ENCODE assay signal across 2 cellular contexts in the genomic region with DNA sequence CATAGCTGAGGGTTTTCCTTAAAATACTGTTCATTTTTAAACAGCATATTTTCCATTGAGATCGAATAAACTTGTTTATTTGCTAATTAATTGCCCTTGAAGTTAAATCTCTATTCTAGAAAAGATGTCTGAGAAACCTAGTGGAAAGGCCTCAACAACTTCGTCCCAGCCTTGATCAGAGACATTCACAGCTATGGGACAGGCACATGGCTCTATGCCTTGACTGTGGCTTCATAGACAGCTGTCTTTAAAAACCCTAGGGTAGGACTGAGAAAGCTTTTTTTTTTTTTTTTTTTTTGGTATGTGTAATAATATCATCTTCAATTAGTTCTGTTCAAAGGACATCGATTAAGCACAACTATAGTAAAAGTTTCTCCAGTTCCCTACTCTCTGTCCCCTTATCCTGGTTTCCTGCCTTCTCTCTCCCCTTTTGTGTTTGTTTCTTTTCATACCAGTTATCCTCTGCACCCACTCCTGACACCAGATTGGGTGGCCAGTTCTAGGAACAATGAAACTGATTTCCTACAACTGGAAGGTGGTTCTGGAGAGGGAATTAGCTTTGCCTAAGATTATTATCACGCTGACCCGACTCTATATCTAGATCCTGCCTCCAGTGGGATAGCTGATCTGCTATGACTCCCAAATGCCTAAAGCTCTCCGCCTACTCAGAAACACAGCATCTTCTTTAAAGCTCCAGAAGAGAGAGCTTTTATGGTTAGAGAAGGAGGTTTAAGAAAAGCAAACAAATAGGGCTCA.
TF ChIP-seq lines count a peak whose summit lies in the region.

No MANE protein-coding gene starts in this region.

TF ChIP-seq in HEK293, 187 proteins besides CTCF, POLR2A, EP300 and RAD21 (continued from another document):
- TF ChIP-seq, protein P1, sequence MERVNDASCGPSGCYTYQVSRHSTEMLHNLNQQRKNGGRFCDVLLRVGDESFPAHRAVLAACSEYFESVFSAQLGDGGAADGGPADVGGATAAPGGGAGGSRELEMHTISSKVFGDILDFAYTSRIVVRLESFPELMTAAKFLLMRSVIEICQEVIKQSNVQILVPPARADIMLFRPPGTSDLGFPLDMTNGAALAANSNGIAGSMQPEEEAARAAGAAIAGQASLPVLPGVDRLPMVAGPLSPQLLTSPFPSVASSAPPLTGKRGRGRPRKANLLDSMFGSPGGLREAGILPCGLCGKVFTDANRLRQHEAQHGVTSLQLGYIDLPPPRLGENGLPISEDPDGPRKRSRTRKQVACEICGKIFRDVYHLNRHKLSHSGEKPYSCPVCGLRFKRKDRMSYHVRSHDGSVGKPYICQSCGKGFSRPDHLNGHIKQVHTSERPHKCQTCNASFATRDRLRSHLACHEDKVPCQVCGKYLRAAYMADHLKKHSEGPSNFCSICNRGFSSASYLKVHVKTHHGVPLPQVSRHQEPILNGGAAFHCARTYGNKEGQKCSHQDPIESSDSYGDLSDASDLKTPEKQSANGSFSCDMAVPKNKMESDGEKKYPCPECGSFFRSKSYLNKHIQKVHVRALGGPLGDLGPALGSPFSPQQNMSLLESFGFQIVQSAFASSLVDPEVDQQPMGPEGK (tag by site-specific recombination; IDR thresholded peaks at IDR 0.05), result no peak
- TF ChIP-seq ZNF501 (tag by site-specific recombination; IDR thresholded peaks at IDR 0.05) (no peak), ZNF48 (tag by site-specific recombination; IDR thresholded peaks at IDR 0.05) (no peak)
- TF ChIP-seq, protein P2, sequence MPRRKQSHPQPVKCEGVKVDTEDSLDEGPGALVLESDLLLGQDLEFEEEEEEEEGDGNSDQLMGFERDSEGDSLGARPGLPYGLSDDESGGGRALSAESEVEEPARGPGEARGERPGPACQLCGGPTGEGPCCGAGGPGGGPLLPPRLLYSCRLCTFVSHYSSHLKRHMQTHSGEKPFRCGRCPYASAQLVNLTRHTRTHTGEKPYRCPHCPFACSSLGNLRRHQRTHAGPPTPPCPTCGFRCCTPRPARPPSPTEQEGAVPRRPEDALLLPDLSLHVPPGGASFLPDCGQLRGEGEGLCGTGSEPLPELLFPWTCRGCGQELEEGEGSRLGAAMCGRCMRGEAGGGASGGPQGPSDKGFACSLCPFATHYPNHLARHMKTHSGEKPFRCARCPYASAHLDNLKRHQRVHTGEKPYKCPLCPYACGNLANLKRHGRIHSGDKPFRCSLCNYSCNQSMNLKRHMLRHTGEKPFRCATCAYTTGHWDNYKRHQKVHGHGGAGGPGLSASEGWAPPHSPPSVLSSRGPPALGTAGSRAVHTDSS (tag by site-specific recombination; IDR thresholded peaks at IDR 0.05), result no peak

TF ChIP-seq in K562, 482 proteins besides CTCF, POLR2A, EP300 and RAD21 (continued from another document and continues in another):
- TF ChIP-seq, protein P3, sequence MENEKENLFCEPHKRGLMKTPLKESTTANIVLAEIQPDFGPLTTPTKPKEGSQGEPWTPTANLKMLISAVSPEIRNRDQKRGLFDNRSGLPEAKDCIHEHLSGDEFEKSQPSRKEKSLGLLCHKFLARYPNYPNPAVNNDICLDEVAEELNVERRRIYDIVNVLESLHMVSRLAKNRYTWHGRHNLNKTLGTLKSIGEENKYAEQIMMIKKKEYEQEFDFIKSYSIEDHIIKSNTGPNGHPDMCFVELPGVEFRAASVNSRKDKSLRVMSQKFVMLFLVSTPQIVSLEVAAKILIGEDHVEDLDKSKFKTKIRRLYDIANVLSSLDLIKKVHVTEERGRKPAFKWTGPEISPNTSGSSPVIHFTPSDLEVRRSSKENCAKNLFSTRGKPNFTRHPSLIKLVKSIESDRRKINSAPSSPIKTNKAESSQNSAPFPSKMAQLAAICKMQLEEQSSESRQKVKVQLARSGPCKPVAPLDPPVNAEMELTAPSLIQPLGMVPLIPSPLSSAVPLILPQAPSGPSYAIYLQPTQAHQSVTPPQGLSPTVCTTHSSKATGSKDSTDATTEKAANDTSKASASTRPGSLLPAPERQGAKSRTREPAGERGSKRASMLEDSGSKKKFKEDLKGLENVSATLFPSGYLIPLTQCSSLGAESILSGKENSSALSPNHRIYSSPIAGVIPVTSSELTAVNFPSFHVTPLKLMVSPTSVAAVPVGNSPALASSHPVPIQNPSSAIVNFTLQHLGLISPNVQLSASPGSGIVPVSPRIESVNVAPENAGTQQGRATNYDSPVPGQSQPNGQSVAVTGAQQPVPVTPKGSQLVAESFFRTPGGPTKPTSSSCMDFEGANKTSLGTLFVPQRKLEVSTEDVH (IDR thresholded peaks at IDR 0.05; ENCODE audit: low read depth, partially characterized antibody), result no peak
- TF ChIP-seq, protein P4, sequence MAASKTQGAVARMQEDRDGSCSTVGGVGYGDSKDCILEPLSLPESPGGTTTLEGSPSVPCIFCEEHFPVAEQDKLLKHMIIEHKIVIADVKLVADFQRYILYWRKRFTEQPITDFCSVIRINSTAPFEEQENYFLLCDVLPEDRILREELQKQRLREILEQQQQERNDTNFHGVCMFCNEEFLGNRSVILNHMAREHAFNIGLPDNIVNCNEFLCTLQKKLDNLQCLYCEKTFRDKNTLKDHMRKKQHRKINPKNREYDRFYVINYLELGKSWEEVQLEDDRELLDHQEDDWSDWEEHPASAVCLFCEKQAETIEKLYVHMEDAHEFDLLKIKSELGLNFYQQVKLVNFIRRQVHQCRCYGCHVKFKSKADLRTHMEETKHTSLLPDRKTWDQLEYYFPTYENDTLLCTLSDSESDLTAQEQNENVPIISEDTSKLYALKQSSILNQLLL (CRISPR knock-in tag; IDR thresholded peaks at IDR 0.05; ENCODE audit: borderline replicate concordance), result no peak
- TF ChIP-seq DPF2 (IDR thresholded peaks at IDR 0.05), result peak; percentile 53; the same call in 1 of the 2 replicates
- no peak for TF ChIP-seq SPI1 (IDR thresholded peaks at IDR 0.05; ENCODE audit: borderline replicate concordance, low read depth, low read length)
- TF ChIP-seq RBM22 (IDR thresholded peaks at IDR 0.05; ENCODE audit: low read depth, low read length, poor library complexity, severe bottlenecking), result no peak
- TF ChIP-seq, protein P5, sequence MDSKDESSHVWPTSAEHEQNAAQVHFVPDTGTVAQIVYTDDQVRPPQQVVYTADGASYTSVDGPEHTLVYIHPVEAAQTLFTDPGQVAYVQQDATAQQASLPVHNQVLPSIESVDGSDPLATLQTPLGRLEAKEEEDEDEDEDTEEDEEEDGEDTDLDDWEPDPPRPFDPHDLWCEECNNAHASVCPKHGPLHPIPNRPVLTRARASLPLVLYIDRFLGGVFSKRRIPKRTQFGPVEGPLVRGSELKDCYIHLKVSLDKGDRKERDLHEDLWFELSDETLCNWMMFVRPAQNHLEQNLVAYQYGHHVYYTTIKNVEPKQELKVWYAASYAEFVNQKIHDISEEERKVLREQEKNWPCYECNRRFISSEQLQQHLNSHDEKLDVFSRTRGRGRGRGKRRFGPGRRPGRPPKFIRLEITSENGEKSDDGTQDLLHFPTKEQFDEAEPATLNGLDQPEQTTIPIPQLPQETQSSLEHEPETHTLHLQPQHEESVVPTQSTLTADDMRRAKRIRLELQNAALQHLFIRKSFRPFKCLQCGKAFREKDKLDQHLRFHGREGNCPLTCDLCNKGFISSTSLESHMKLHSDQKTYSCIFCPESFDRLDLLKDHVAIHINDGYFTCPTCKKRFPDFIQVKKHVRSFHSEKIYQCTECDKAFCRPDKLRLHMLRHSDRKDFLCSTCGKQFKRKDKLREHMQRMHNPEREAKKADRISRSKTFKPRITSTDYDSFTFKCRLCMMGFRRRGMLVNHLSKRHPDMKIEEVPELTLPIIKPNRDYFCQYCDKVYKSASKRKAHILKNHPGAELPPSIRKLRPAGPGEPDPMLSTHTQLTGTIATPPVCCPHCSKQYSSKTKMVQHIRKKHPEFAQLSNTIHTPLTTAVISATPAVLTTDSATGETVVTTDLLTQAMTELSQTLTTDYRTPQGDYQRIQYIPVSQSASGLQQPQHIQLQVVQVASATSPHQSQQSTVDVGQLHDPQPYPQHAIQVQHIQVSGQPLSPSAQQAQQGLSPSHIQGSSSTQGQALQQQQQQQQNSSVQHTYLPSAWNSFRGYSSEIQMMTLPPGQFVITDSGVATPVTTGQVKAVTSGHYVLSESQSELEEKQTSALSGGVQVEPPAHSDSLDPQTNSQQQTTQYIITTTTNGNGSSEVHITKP (IDR thresholded peaks at IDR 0.05; ENCODE audit: partially characterized antibody), result peak; percentile 44
- TF ChIP-seq GABPB1 (CRISPR knock-in tag; IDR thresholded peaks at IDR 0.05), result no peak
- no peak for TF ChIP-seq BMI1 (IDR thresholded peaks at IDR 0.05; ENCODE audit: low read length)
- TF ChIP-seq ZNF764 (CRISPR knock-in tag; IDR thresholded peaks at IDR 0.05; ENCODE audit: low read depth), result no peak
- no peak for TF ChIP-seq GTF2E2 (tag; IDR thresholded peaks at IDR 0.05)
- no peak for TF ChIP-seq RBFOX2 (IDR thresholded peaks at IDR 0.05; ENCODE audit: low read depth, low read length)
- TF ChIP-seq HOXB6 (CRISPR knock-in tag; IDR thresholded peaks at IDR 0.05; ENCODE audit: borderline replicate concordance), result no peak
- TF ChIP-seq PCBP1 (IDR thresholded peaks at IDR 0.05; ENCODE audit: low read depth, low read length, poor library complexity, severe bottlenecking), result no peak
- no peak for TF ChIP-seq NCOA1 (IDR thresholded peaks at IDR 0.05; ENCODE audit: low read depth)
- TF ChIP-seq ZNF561 (CRISPR knock-in tag; conservative IDR thresholded peaks at IDR 0.05), result no peak
- no peak for TF ChIP-seq POLR3A (IDR thresholded peaks at IDR 0.05; ENCODE audit: borderline replicate concordance, extremely low read depth, insufficient read depth, insufficient read length)
- peak; percentile 42; the same call in 1 of the 2 replicates for TF ChIP-seq EGR1 (conservative IDR thresholded peaks at IDR 0.05)
- 0 out of 2 replicates have a peak, but pooled peaks have one; percentile 35 for TF ChIP-seq SMARCE1 (IDR thresholded peaks at IDR 0.05)
- no peak for TF ChIP-seq PHF20 (IDR thresholded peaks at IDR 0.05; ENCODE audit: partially characterized antibody)
- TF ChIP-seq, protein P6, sequence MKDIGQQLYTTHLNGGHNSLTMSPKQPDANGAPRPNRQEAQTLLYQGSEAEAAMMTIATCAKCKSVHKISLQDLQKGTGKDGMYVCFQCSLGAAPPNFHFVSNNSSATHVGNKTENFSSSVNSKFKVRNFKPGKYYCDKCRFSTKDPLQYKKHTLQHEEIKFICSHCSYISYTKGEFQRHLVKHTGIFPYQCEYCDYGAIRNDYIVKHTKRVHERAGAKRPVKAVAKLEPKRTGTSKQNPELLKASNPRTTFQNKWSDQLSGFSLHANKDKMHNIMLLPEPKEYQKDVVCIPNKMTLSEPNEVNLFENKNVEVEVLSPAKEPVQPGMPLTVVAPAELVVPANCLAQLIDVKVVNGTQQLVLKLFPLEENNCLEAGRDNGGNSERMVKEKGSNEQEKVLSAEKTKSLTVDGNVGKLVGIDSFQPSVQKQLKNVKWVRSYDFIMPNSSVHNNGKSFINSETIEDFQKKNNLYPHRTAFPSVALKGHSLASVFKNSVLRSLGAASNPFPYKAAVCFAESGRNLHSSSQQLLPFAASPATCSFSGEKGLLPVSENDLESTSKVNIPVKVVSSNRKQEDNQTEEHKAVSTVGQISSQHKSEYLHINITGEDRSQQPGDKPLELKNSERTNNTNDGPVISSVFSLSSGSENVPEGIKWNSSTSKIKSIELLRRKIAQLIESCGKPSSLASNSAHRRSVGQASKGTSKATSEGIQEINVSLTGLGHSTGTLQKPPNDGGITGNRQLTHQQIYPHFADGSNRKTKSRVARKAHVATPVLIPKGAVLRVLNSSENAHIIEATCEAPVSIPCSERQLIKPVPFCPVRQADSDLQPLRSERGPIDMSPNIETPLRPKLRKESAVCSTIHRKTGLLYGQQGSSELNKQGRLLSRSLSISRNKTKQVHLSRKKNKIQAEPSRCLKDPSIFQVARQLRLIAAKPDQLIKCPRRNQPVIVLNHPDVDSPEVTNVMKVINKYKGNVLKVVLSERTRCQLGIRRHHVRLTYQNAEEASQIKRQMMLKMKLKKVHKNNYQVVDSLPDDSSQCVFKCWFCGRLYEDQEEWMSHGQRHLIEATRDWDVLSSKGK (CRISPR knock-in tag; IDR thresholded peaks at IDR 0.05), result no peak
- TF ChIP-seq RHOXF2B (CRISPR knock-in tag; conservative IDR thresholded peaks at IDR 0.05), result no peak
- TF ChIP-seq, protein P7, sequence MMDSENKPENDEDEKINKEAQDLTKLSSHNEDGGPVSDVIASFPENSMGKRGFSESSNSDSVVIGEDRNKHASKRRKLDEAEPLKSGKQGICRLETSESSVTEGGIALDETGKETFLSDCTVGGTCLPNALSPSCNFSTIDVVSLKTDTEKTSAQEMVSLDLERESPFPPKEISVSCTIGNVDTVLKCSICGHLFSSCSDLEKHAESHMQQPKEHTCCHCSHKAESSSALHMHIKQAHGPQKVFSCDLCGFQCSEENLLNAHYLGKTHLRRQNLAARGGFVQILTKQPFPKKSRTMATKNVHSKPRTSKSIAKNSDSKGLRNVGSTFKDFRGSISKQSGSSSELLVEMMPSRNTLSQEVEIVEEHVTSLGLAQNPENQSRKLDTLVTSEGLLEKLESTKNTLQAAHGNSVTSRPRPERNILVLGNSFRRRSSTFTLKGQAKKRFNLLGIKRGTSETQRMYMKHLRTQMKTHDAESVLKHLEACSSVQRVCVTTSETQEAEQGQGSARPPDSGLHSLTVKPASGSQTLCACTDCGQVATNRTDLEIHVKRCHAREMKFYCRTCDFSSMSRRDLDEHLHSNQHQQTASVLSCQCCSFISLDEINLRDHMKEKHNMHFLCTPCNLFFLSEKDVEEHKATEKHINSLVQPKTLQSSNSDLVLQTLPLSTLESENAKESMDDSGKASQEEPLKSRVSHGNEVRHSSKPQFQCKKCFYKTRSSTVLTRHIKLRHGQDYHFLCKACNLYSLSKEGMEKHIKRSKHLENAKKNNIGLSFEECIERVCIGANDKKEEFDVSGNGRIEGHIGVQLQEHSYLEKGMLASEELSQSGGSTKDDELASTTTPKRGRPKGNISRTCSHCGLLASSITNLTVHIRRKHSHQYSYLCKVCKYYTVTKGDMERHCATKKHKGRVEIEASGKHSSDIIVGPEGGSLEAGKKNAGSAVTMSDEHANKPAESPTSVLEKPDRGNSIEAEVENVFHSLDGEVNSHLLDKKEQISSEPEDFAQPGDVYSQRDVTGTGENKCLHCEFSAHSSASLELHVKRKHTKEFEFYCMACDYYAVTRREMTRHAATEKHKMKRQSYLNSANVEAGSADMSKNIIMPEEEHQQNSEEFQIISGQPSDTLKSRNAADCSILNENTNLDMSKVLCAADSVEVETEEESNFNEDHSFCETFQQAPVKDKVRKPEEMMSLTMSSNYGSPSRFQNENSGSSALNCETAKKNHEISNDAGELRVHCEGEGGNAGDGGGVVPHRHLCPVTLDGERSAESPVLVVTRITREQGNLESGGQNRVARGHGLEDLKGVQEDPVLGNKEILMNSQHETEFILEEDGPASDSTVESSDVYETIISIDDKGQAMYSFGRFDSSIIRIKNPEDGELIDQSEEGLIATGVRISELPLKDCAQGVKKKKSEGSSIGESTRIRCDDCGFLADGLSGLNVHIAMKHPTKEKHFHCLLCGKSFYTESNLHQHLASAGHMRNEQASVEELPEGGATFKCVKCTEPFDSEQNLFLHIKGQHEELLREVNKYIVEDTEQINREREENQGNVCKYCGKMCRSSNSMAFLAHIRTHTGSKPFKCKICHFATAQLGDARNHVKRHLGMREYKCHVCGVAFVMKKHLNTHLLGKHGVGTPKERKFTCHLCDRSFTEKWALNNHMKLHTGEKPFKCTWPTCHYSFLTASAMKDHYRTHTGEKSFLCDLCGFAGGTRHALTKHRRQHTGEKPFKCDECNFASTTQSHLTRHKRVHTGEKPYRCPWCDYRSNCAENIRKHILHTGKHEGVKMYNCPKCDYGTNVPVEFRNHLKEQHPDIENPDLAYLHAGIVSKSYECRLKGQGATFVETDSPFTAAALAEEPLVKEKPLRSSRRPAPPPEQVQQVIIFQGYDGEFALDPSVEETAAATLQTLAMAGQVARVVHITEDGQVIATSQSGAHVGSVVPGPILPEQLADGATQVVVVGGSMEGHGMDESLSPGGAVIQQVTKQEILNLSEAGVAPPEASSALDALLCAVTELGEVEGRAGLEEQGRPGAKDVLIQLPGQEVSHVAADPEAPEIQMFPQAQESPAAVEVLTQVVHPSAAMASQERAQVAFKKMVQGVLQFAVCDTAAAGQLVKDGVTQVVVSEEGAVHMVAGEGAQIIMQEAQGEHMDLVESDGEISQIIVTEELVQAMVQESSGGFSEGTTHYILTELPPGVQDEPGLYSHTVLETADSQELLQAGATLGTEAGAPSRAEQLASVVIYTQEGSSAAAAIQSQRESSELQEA (IDR thresholded peaks at IDR 0.05; ENCODE audit: low read depth), result no peak
